In the genomic region with DNA sequence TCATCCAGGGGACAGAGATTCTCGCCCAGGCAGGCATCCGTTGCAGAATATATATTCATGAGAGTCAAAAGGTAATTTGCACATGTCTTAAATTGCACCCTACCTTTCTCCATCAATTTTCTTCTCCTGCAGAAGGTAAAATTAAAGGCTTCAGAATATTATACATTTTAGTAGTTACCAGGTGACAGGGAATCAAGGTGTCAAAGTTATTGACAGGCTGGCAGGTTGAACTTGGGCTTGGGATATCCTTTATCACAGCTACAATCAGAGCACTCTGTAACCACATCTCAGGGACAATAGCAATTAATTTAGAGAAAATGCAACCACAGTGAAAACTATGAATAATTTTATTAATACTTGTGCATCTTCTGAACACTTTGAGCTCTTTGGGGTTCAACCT, we compare ENCODE assay signal across 28 cellular contexts.
"Had no signal": no experiment of that assay in that cellular context is flagged by ENCODE, and none has a peak within 500 bp of the region (broad histone marks: within the 10 kb centered on the region; RNA-seq: fewer than 3 reads in every experiment).

No MANE protein-coding gene starts in this region.

- H3K27ac Mint-ChIP-seq: stimulated activated effector memory CD8-positive, alpha-beta T cell treated with anti-CD3 and anti-CD28 coated beads, Interleukin-12 subunit alpha, Interleukin-12 subunit beta, amount 100 ng/mL, for 72 hours; stimulated activated memory B cell treated with anti-CD40 and anti-IgM and Interleukin-4, amounts not matched to agents 10 μg/mL and 1 μg/mL and 100 μg/mL, for 72 hours; stimulated activated naive B cell treated with anti-CD40 and anti-IgM and Interleukin-4, amounts not matched to agents 10 μg/mL and 1 μg/mL and 100 μg/mL, for 72 hours; stimulated activated naive CD8-positive, alpha-beta T cell treated with anti-CD3 and anti-CD28 coated beads, Interleukin-15, amount 100 ng/mL, for 72 hours; stimulated activated naive CD8-positive, alpha-beta T cell treated with anti-CD3 and anti-CD28 coated beads, Interleukin-15, Interleukin-2, amounts not matched to agents 100 ng/mL and 50 ng/mL, for 24 hours; type B pancreatic cell had no signal

- DNase-seq: stimulated activated CD4-positive, alpha-beta T cell treated with anti-CD3 and anti-CD28 coated beads, Interleukin-2, amount 100 ng/mL, for 48 hours; stimulated activated CD4-positive, alpha-beta T cell treated with anti-CD3 and anti-CD28 coated beads, Interleukin-4, amount 100 ng/mL, for 1 hour; stimulated activated CD4-positive, alpha-beta T cell treated with anti-CD3 and anti-CD28 coated beads, Interleukin-4, amount 100 ng/mL, for 24 hours; stimulated activated CD4-positive, alpha-beta T cell treated with anti-CD3 and anti-CD28 coated beads, Interleukin-4, amount 100 ng/mL, for 4 hours; stimulated activated CD8-positive, alpha-beta memory T cell treated with anti-CD3 and anti-CD28 coated beads, Interleukin-4, amount 100 ng/mL, for 48 hours; stimulated activated naive B cell treated with anti-CD40 and anti-IgM and Interleukin-4, amounts not matched to agents 10 μg/mL and 1 μg/mL and 100 μg/mL, for 72 hours; stimulated activated naive CD4-positive, alpha-beta T cell; stimulated activated naive CD4-positive, alpha-beta T cell treated with Interleukin-2 at 50 U/mL for 16 hours; stimulated activated naive CD8-positive, alpha-beta T cell treated with anti-CD3 and anti-CD28 coated beads, Interleukin-15, amount 100 ng/mL, for 72 hours; stimulated activated naive CD8-positive, alpha-beta T cell treated with anti-CD3 and anti-CD28 coated beads, Interleukin-15, Interleukin-2, amounts not matched to agents 100 U/mL and 50 U/mL, for 24 hours; stomach; substantia nigra; testis; tibial artery; transverse colon; trophoblast cell; upper lobe of left lung; upper lobe of right lung; uterus had no signal

- H3K9me3 ChIP-seq: suprapubic skin, testis, thoracic aorta, thyroid gland, tibial artery, transverse colon, upper lobe of left lung, upper lobe of right lung, uterus, vagina had no signal

- H3K36me3 Mint-ChIP-seq: stimulated activated effector memory CD8-positive, alpha-beta T cell treated with anti-CD3 and anti-CD28 coated beads, Interleukin-12 subunit alpha, Interleukin-12 subunit beta, amount 100 ng/mL, for 72 hours; stimulated activated memory B cell treated with anti-CD40 and anti-IgM and Interleukin-4, amounts not matched to agents 10 μg/mL and 1 μg/mL and 100 μg/mL, for 72 hours; stimulated activated naive B cell treated with anti-CD40 and anti-IgM and Interleukin-4, amounts not matched to agents 10 μg/mL and 1 μg/mL and 100 μg/mL, for 72 hours; type B pancreatic cell had no signal

- H3K27me3 ChIP-seq: stomach, suprapubic skin, testis, thyroid gland, tibial artery, tibial nerve, transverse colon, upper lobe of left lung, upper lobe of right lung, uterus, vagina had no signal

- H3K4me3 Mint-ChIP-seq: stimulated activated effector memory CD8-positive, alpha-beta T cell treated with anti-CD3 and anti-CD28 coated beads, Interleukin-12 subunit alpha, Interleukin-12 subunit beta, amount 100 ng/mL, for 72 hours; stimulated activated memory B cell treated with anti-CD40 and anti-IgM and Interleukin-4, amounts not matched to agents 10 μg/mL and 1 μg/mL and 100 μg/mL, for 72 hours; stimulated activated naive B cell treated with anti-CD40 and anti-IgM and Interleukin-4, amounts not matched to agents 10 μg/mL and 1 μg/mL and 100 μg/mL, for 72 hours; stimulated activated naive CD8-positive, alpha-beta T cell treated with anti-CD3 and anti-CD28 coated beads, Interleukin-15, amount 100 ng/mL, for 72 hours; stimulated activated naive CD8-positive, alpha-beta T cell treated with anti-CD3 and anti-CD28 coated beads, Interleukin-15, Interleukin-2, amounts not matched to agents 100 ng/mL and 50 ng/mL, for 24 hours; type B pancreatic cell had no signal

- H3K27ac ChIP-seq: stomach, suprapubic skin, testis, thoracic aorta, thyroid gland, tibial artery, tibial nerve, transverse colon, upper lobe of left lung, upper lobe of right lung, uterus, vagina had no signal

- H3K9me3 Mint-ChIP-seq: stimulated activated effector memory CD8-positive, alpha-beta T cell treated with anti-CD3 and anti-CD28 coated beads, Interleukin-12 subunit alpha, Interleukin-12 subunit beta, amount 100 ng/mL, for 72 hours; stimulated activated naive CD8-positive, alpha-beta T cell treated with anti-CD3 and anti-CD28 coated beads, Interleukin-15, Interleukin-2, amounts not matched to agents 100 ng/mL and 50 ng/mL, for 24 hours had no signal

- H3K4me1 Mint-ChIP-seq: stimulated activated effector memory CD8-positive, alpha-beta T cell treated with anti-CD3 and anti-CD28 coated beads, Interleukin-12 subunit alpha, Interleukin-12 subunit beta, amount 100 ng/mL, for 72 hours; stimulated activated memory B cell treated with anti-CD40 and anti-IgM and Interleukin-4, amounts not matched to agents 10 μg/mL and 1 μg/mL and 100 μg/mL, for 72 hours; stimulated activated naive B cell treated with anti-CD40 and anti-IgM and Interleukin-4, amounts not matched to agents 10 μg/mL and 1 μg/mL and 100 μg/mL, for 72 hours; stimulated activated naive CD8-positive, alpha-beta T cell treated with anti-CD3 and anti-CD28 coated beads, Interleukin-15, amount 100 ng/mL, for 72 hours had no signal

- H3K4me3 ChIP-seq: stomach, suprapubic skin, testis, thoracic aorta, thyroid gland, tibial artery, tibial nerve, transverse colon, upper lobe of left lung, upper lobe of right lung, uterus, vagina had no signal

- ATAC-seq: stimulated activated effector memory CD8-positive, alpha-beta T cell treated with anti-CD3 and anti-CD28 coated beads, Interleukin-12 subunit alpha, Interleukin-12 subunit beta, amount 100 ng/mL, for 72 hours; stimulated activated memory B cell treated with anti-CD40 and anti-IgM and Interleukin-4, amounts not matched to agents 10 μg/mL and 1 μg/mL and 100 μg/mL, for 72 hours; stimulated activated naive B cell treated with anti-CD40 and anti-IgM and Interleukin-4, amounts not matched to agents 10 μg/mL and 1 μg/mL and 100 μg/mL, for 72 hours; stimulated activated naive CD8-positive, alpha-beta T cell treated with anti-CD3 and anti-CD28 coated beads, Interleukin-15, amount 100 ng/mL, for 72 hours; stimulated activated naive CD8-positive, alpha-beta T cell treated with anti-CD3 and anti-CD28 coated beads, Interleukin-15, Interleukin-2, amounts not matched to agents 100 U/mL and 50 U/mL, for 24 hours; upper lobe of right lung had no signal

- H3K36me3 ChIP-seq: stomach, suprapubic skin, thoracic aorta, thyroid gland, tibial artery, tibial nerve, transverse colon, upper lobe of left lung, upper lobe of right lung, uterus, vagina had no signal
